ENCODE assay signal across 9 cellular contexts in the genomic region with DNA sequence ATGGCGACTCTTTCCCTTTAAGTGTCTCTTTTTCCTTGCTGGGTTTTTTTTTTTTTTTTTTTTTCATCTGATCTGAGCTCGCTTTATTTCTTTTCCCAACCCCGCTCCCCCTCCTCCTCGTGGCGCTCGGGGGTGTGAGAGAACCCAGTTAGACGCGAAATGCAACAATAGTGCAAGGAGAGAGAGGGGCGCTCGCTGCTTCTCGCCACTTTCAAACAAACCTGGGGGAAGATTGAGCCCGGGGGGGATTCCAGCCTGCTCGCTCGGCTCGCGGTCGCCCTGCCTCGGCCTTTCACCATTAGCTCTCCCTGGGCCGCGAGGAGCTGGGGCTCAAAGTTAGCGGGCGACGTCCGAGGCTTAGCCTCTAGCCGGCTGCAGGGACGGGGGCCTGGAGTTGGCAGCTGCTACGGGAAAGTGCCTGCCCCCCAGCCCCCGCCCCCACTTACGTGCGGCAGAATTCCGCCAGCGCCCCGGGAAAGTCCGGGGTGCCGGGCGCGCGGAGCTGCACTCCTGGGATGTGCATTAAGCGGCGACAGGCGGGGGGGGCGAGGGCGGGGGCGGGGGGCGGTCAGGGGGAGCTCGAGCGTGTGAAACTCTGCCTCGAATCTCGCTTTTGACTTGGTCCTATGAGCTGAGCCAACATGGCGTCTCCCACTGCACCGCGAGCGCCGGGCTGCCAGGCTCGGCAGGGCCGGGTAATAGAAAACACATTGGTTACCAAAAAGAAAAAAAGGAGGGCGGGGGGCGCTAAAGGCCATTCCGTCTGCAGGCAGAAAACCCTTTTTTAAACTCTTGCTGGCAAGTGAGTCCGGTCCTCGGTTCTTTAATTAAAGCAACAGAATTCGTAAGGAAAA. TPM values are rescaled to one million over a fixed set of nuclear protein-coding genes. Genes with fewer than 3 reads are reported as not detected.
A peak's percentile ranks its signal among the peaks of the same experiment; 100 is the strongest.
DNase-seq lines count a peak whose midpoint lies in the region; ATAC-seq and TF ChIP-seq lines count a peak whose summit lies in the region.
"Had no signal": no experiment of that assay in that cellular context is flagged by ENCODE, and none has a peak within 500 bp of the region (broad histone marks: within the 10 kb centered on the region; RNA-seq: fewer than 3 reads in every experiment).

No MANE protein-coding gene starts in this region.

- no peaks in the 10 kb centered on the region for H3K79me2 ChIP-seq in H9 (ENCODE audit: insufficient read depth, low read length)

- BruUV-seq in A673 (replicated peaks; lab: Mats Ljungman, UMichigan), result no TSS peak

- no peak overlapping the region for H2BK12ac ChIP-seq in H9 (ENCODE audit: insufficient read length, low read depth, low read length)

- H3K18ac ChIP-seq in H9 (ENCODE audit: insufficient read length, low read depth, low read length), result no peak overlapping the region

- peak; percentile 86 for DNase-seq in A673 (ENCODE audit: low spot score)
- DNase-seq in H9, result peak; percentile 82
- no peak for DNase-seq in activated T-helper 1 cell treated with anti-CD3 and anti-CD28 coated beads, Interleukin-12 subunit alpha, Interleukin-12 subunit beta, Interleukin-2, Interleukin-4 antibody, amounts not matched to agents 30 ng/mL and 10 ng/mL and 1 ng/mL, durations not matched to agents 14 hours and 24 hours and 36 hours (ENCODE audit: low spot score)
- DNase-seq in left cardiac atrium, result no peak
- DNase-seq in retinal pigment epithelial cell (ENCODE audit: low read depth), result no peak
- no peak for DNase-seq in activated effector memory CD4-positive, alpha-beta T cell treated with Interleukin-2 at 50 U/mL for 16 hours
- DNase-seq in iPS-NIHi7 (ENCODE audit: extremely low spot score), result no peak

- H3K9me3 ChIP-seq in A673 (ENCODE audit: low read depth, low read length, poor library complexity, severe bottlenecking) (no peaks in the 10 kb centered on the region), H9 (ENCODE audit: control insufficient read depth, low read depth, low read length) (no peaks in the 10 kb centered on the region)

- H3K4me1 Mint-ChIP-seq in H9, result peaks cover 68 to 88% of the 10 kb centered on the region in 2 experiments
- no peaks in the 10 kb centered on the region for H3K4me1 Mint-ChIP-seq in activated T-helper 1 cell treated with anti-CD3 and anti-CD28 coated beads, Interleukin-12 subunit alpha, Interleukin-12 subunit beta, Interleukin-2, Interleukin-4 antibody, amounts not matched to agents 30 ng/mL and 10 ng/mL and 1 ng/mL, durations not matched to agents 14 hours and 24 hours and 36 hours (ENCODE audit: low read depth)

- peaks cover 0 to 2% of the 10 kb centered on the region in 2 experiments; a peak in 2 of 5 replicates for H3K9me3 Mint-ChIP-seq in H9
- H3K9me3 Mint-ChIP-seq in activated T-helper 1 cell treated with anti-CD3 and anti-CD28 coated beads, Interleukin-12 subunit alpha, Interleukin-12 subunit beta, Interleukin-2, Interleukin-4 antibody, amounts not matched to agents 30 ng/mL and 10 ng/mL and 1 ng/mL, durations not matched to agents 14 hours and 24 hours and 36 hours, result no peaks in the 10 kb centered on the region
- H3K9me3 Mint-ChIP-seq: dendritic cell treated with granulocyte-macrophage colony-stimulating factor and Interleukin-4, amounts not matched to agents 40 ng/mL and 50 ng/mL, for 4 days had no signal

- H3K4me3 Mint-ChIP-seq in H9, result peak overlapping the region; percentile 67 to 85
- H3K4me3 Mint-ChIP-seq in activated T-helper 1 cell treated with anti-CD3 and anti-CD28 coated beads, Interleukin-12 subunit alpha, Interleukin-12 subunit beta, Interleukin-2, Interleukin-4 antibody, amounts not matched to agents 30 ng/mL and 10 ng/mL and 1 ng/mL, durations not matched to agents 14 hours and 24 hours and 36 hours, result no peak overlapping the region
- H3K4me3 Mint-ChIP-seq: dendritic cell treated with granulocyte-macrophage colony-stimulating factor and Interleukin-4, amounts not matched to agents 40 ng/mL and 50 ng/mL, for 4 days had no signal

- no peaks in the 10 kb centered on the region; a peak in 1 of 7 replicates for H3K36me3 Mint-ChIP-seq in H9 (ENCODE audit: insufficient read depth in 1 of 3, low read depth in 3 of 3)
- H3K36me3 Mint-ChIP-seq in activated T-helper 1 cell treated with anti-CD3 and anti-CD28 coated beads, Interleukin-12 subunit alpha, Interleukin-12 subunit beta, Interleukin-2, Interleukin-4 antibody, amounts not matched to agents 30 ng/mL and 10 ng/mL and 1 ng/mL, durations not matched to agents 14 hours and 24 hours and 36 hours (ENCODE audit: low read depth), result peaks cover 3% of the 10 kb centered on the region

- POLR2A ChIA-PET in A673 (lab: Charles Lee; ENCODE audit: low non-redundant PET), result interaction anchor here (0.6 to 0.7 kb wide), 5 partner anchors 9 to 906 kb away, joined by 3 to 9 read pairs (median 5); no protein-coding TSS in a partner anchor

- TF ChIP-seq CTCF in A673 (conservative IDR thresholded peaks at IDR 0.05; ENCODE audit: low read depth, low read length) (no peak), H9 (conservative IDR thresholded peaks at IDR 0.05) (no peak), retinal pigment epithelial cell (conservative IDR thresholded peaks at IDR 0.05; ENCODE audit: low read depth, low read length) (no peak)

- H3K4me3 ChIP-seq in A673 (ENCODE audit: low read depth, low read length, poor library complexity, severe bottlenecking) (peak overlapping the region; percentile 77), retinal pigment epithelial cell (ENCODE audit: low read length) (peak overlapping the region; percentile 96)

- H2BK15ac ChIP-seq in H9 (ENCODE audit: low read depth, low read length), result no peak overlapping the region

- H2BK20ac ChIP-seq in H9 (ENCODE audit: low read depth, low read length, poor library complexity, severe bottlenecking), result no peak overlapping the region

- H3K56ac ChIP-seq in H9 (ENCODE audit: insufficient read length, low read depth, low read length), result no peak overlapping the region

- no peaks in the 10 kb centered on the region for H4K20me1 ChIP-seq in H9 (ENCODE audit: control insufficient read depth, insufficient read depth, insufficient read length)

- H3K27me3 ChIP-seq in A673 (replicated peaks; ENCODE audit: insufficient read depth, low read depth, low read length, poor library complexity), result no peaks in the 10 kb centered on the region
- H3K27me3 ChIP-seq in H9 (ENCODE audit: insufficient read depth, low read length), result peaks cover 62% of the 10 kb centered on the region

- no peak overlapping the region for H2BK120ac ChIP-seq in H9 (ENCODE audit: low read depth, low read length, poor library complexity, severe bottlenecking)

- no peak overlapping the region for H3K14ac ChIP-seq in H9 (ENCODE audit: insufficient read depth, low read length)

- H3K27ac Mint-ChIP-seq in H9, result peak overlapping the region in 1 of 3 experiments; percentile 85; a peak in 2 of 7 replicates
- H3K27ac Mint-ChIP-seq in activated T-helper 1 cell treated with anti-CD3 and anti-CD28 coated beads, Interleukin-12 subunit alpha, Interleukin-12 subunit beta, Interleukin-2, Interleukin-4 antibody, amounts not matched to agents 30 ng/mL and 10 ng/mL and 1 ng/mL, durations not matched to agents 14 hours and 24 hours and 36 hours, result peak overlapping the region; percentile 48
- H3K27ac Mint-ChIP-seq: dendritic cell treated with granulocyte-macrophage colony-stimulating factor and Interleukin-4, amounts not matched to agents 40 ng/mL and 50 ng/mL, for 4 days had no signal

- H2AFZ ChIP-seq in H9 (ENCODE audit: low read length), result no peak overlapping the region

- H3K23ac ChIP-seq in H9 (ENCODE audit: insufficient read length, low read depth, low read length), result no peak overlapping the region

- no peak overlapping the region for H4K8ac ChIP-seq in H9 (replicated peaks; ENCODE audit: insufficient read length, low read depth, low read length)

- H2BK5ac ChIP-seq in H9 (ENCODE audit: insufficient read length, low read length), result no peak overlapping the region

- H2AK5ac ChIP-seq in H9 (ENCODE audit: insufficient read length, low read length), result no peak overlapping the region

- H3K79me1 ChIP-seq in H9 (ENCODE audit: insufficient read depth, low read depth, low read length, poor library complexity, severe bottlenecking), result no peaks in the 10 kb centered on the region

- peak overlapping the region; percentile 57 for H3K4me2 ChIP-seq in H9 (ENCODE audit: insufficient read depth, insufficient read length, low read length)

- peak overlapping the region; percentile 97 for H3K27ac ChIP-seq in A673 (ENCODE audit: low read depth, low read length, poor library complexity, severe bottlenecking)
- H3K27ac ChIP-seq in H9 (ENCODE audit: insufficient read length, low read depth, low read length), result no peak overlapping the region

- H3K27me3 Mint-ChIP-seq in H9 (ENCODE audit: low read depth), result peaks cover 50% of the 10 kb centered on the region
- peaks cover 88% of the 10 kb centered on the region for H3K27me3 Mint-ChIP-seq in activated T-helper 1 cell treated with anti-CD3 and anti-CD28 coated beads, Interleukin-12 subunit alpha, Interleukin-12 subunit beta, Interleukin-2, Interleukin-4 antibody, amounts not matched to agents 30 ng/mL and 10 ng/mL and 1 ng/mL, durations not matched to agents 14 hours and 24 hours and 36 hours (ENCODE audit: insufficient read depth)

- peaks cover 18% of the 10 kb centered on the region for H3K23me2 ChIP-seq in H9 (ENCODE audit: insufficient read length, low read depth, low read length, poor library complexity, severe bottlenecking)

- no peak overlapping the region for H3K4ac ChIP-seq in H9 (ENCODE audit: low read depth, low read length)

- peaks cover 46% of the 10 kb centered on the region for H3K4me1 ChIP-seq in A673 (ENCODE audit: insufficient read depth, low read length, poor library complexity, severe bottlenecking)
- H3K4me1 ChIP-seq in H9 (ENCODE audit: insufficient read depth, low read length), result peaks cover 7% of the 10 kb centered on the region; the same call in 1 of the 2 replicates

- no peak overlapping the region for H3K9ac ChIP-seq in H9 (ENCODE audit: extremely low read depth, insufficient read length, low read length)

- no peak overlapping the region for H4K5ac ChIP-seq in H9 (ENCODE audit: insufficient read length, low read depth, low read length)

- peaks cover 63% of the 10 kb centered on the region for H3K36me3 ChIP-seq in A673 (ENCODE audit: insufficient read depth, low read length, poor library complexity, severe bottlenecking)

- no CpG with 5 or more reads among the region's 62 CpGs for WGBS in H9 (ENCODE audit: extremely low coverage, insufficient read length, low lambda C conversion rate)

- no peak overlapping the region for H3T11ph ChIP-seq in H9 (ENCODE audit: low read length)

- ATAC-seq in left cardiac atrium (peak; percentile 55 to 60), HG02973 (IDR thresholded peaks at IDR 0.05; ENCODE audit: unreplicated experiment) (no peak)

- intact Hi-C loops in A673 (cut with micrococcal nuclease; ENCODE audit: unreplicated experiment), result loop anchor here (5.0 to 10.0 kb wide), 3 partner anchors 1046 to 1406 kb away; no protein-coding TSS in a partner anchor
- intact Hi-C loops in activated T-helper 1 cell treated with anti-CD3 and anti-CD28 coated beads, Interleukin-12 subunit alpha, Interleukin-12 subunit beta, Interleukin-2, Interleukin-4 antibody, amounts not matched to agents 30 ng/mL and 10 ng/mL and 1 ng/mL, durations not matched to agents 14 hours and 24 hours and 36 hours (cut with micrococcal nuclease), result loop anchor here (2.0 kb wide), 1 partner anchor 16 kb away; no protein-coding TSS in a partner anchor
- intact Hi-C loops in left cardiac atrium (cut with DNase I), result loop anchor here in 1 of 2 donors (10.0 kb wide), 1 partner anchor 1316 kb away; no protein-coding TSS in a partner anchor

- no peak overlapping the region for H4K91ac ChIP-seq in H9 (ENCODE audit: insufficient read length, low read depth, low read length)

- CTCF ChIA-PET in A673 (lab: Charles Lee), result interaction anchor here (0.9 to 3.0 kb wide), 2 partner anchors 14 to 245 kb away, joined by 3 to 16 read pairs; no protein-coding TSS in a partner anchor

RNA-seq across cellular contexts. Expression of gene NR2F2, which starts 10.3 kb away (rescaled TPM):
- total RNA-seq in A673 (2021), result 106 and 138 TPM in 2 replicates
- total RNA-seq in H9 (2021), result 0.24 TPM in 1 of 2 replicates, not detected in the other
- total RNA-seq in activated T-helper 1 cell treated with anti-CD3 and anti-CD28 coated beads, Interleukin-12 subunit alpha, Interleukin-12 subunit beta, Interleukin-2, Interleukin-4 antibody, amounts not matched to agents 30 ng/mL and 10 ng/mL and 1 ng/mL, durations not matched to agents 14 hours and 24 hours and 36 hours, result not detected in 2 replicates
- 10 to 100 TPM; 41.2 to 43.5 TPM for total RNA-seq in left cardiac atrium

Comparison
In these comparisons a context has a peak if more than half of its experiments do, and no peak if none do; other contexts are left out.
1. DNase-seq: peak in A673 (single experiment) and H9 (single experiment); none in activated T-helper 1 cell treated with anti-CD3 and anti-CD28 coated beads, Interleukin-12 subunit alpha, Interleukin-12 subunit beta, Interleukin-2, Interleukin-4 antibody, amounts not matched to agents 30 ng/mL and 10 ng/mL and 1 ng/mL, durations not matched to agents 14 hours and 24 hours and 36 hours (single experiment), left cardiac atrium (single experiment), retinal pigment epithelial cell (single experiment), activated effector memory CD4-positive, alpha-beta T cell treated with Interleukin-2 at 50 U/mL for 16 hours (single experiment) and iPS-NIHi7 (single experiment).
2. RNA of gene NR2F2, which starts 10.3 kb away (total RNA-seq): 106 to 138 TPM in A673 and 41.2 to 43.5 TPM in left cardiac atrium; 0.24 TPM in H9 and not detected in activated T-helper 1 cell treated with anti-CD3 and anti-CD28 coated beads, Interleukin-12 subunit alpha, Interleukin-12 subunit beta, Interleukin-2, Interleukin-4 antibody, amounts not matched to agents 30 ng/mL and 10 ng/mL and 1 ng/mL, durations not matched to agents 14 hours and 24 hours and 36 hours; every median in the first group is over 10 times any median in the second.